Comparison of ENCODE assay signal across 15 cellular contexts in genomic region chr5:179852993-179853547, GRCh38. TPM values are rescaled to one million over a fixed set of nuclear protein-coding genes. Genes with fewer than 3 reads are reported as not detected.
DNase-seq lines count a peak whose midpoint lies in the region; ATAC-seq and TF ChIP-seq lines count a peak whose summit lies in the region.
"Had no signal": no experiment of that assay in that cellular context is flagged by ENCODE, and none has a peak within 500 bp of the region (broad histone marks: within the 10 kb centered on the region; RNA-seq: fewer than 3 reads in every experiment).

No MANE protein-coding gene starts in this region.

- WGBS in heart left ventricle, 4 donors: 79 to 86% (median 83%) methylated on average over 8 of the region's 8 CpGs

- H3K4me3 Mint-ChIP-seq in naive B cell: peak overlapping the region; percentile 43 to 74 (median 48)
- H3K4me3 Mint-ChIP-seq: HFFc6 had no signal

- no peak overlapping the region for H3K4me3 ChIP-seq in SJCRH30
- H3K4me3 ChIP-seq in heart left ventricle: no peak overlapping the region

- no peaks in the 10 kb centered on the region for H3K9me3 Mint-ChIP-seq in naive B cell
- H3K9me3 Mint-ChIP-seq: HFFc6 had no signal

- H3K36me3 Mint-ChIP-seq in naive B cell: peaks cover 0 to 9% of the 10 kb centered on the region in 2 donors

- H3K27ac Mint-ChIP-seq in naive B cell: peak overlapping the region; percentile 6 to 71 (median 56)
- H3K27ac Mint-ChIP-seq: HFFc6 had no signal

- no peak for TF ChIP-seq POLR2A in heart left ventricle (IDR thresholded peaks at IDR 0.05)

- H3K36me3 ChIP-seq in SJCRH30 (peaks cover 18% of the 10 kb centered on the region), heart left ventricle (peaks cover 0 to 56% (median 50%) of the 10 kb centered on the region in 9 donors)

- intact Hi-C loops in heart left ventricle (cut with DNase I): loop anchor here in 2 of 10 donors (10.0 kb wide), 2 partner anchors 48 to 88 kb away; partner anchors contain the start of gene MGAT4B (in 1 of the 2)

- H3K4me1 ChIP-seq in SJCRH30 (no peaks in the 10 kb centered on the region), heart left ventricle (peaks cover 0 to 14% (median 7%) of the 10 kb centered on the region in 12 donors)

- DNase-seq in naive B cell (peak; percentile 65), SJCRH30 (no peak), heart left ventricle (no peak), amniotic stem cell (lab: John Stamatoyannopoulos, UW) (no peak), NCI-H1930 (lab: John Stamatoyannopoulos, UW) (no peak)
- DNase-seq: caudate nucleus; DMS79 treated with DMSO at 0.1 percent for 48 hours; HFFc6; NCI-H1092; Right ventricle myocardium superior; stimulated activated CD4-positive, alpha-beta T cell treated with anti-CD3 and anti-CD28 coated beads, Interleukin-15, amount 100 ng/mL, for 24 hours had no signal

- no peaks in the 10 kb centered on the region for H3K27me3 Mint-ChIP-seq in naive B cell

- no peaks in the 10 kb centered on the region for H3K27me3 ChIP-seq in SJCRH30
- H3K27me3 ChIP-seq in heart left ventricle: no peaks in the 10 kb centered on the region

- H3K27ac ChIP-seq in SJCRH30 (no peak overlapping the region), heart left ventricle (no peak overlapping the region)

- no peak for TF ChIP-seq CTCF in heart left ventricle (IDR thresholded peaks at IDR 0.05)

- H3K4me1 Mint-ChIP-seq in naive B cell: peaks cover 19 to 41% (median 28%) of the 10 kb centered on the region in 3 donors

- peak; percentile 74 for ATAC-seq in GM19023 (IDR thresholded peaks at IDR 0.05; ENCODE audit: unreplicated experiment)
- peak; percentile 82 for ATAC-seq in GM21825 (IDR thresholded peaks at IDR 0.05; ENCODE audit: unreplicated experiment)
- peak; percentile 89 for ATAC-seq in HG03460 (IDR thresholded peaks at IDR 0.05; ENCODE audit: unreplicated experiment)
- ATAC-seq in naive B cell (ENCODE audit: low read depth in 2 of 2): peak; percentile 97 to 98
- no peak for ATAC-seq in heart left ventricle

- H3K9me3 ChIP-seq in SJCRH30 (replicated peaks) (no peaks in the 10 kb centered on the region), heart left ventricle (no peaks in the 10 kb centered on the region)

RNA-seq across cellular contexts. Expression of gene MRNIP, which starts 5.5 kb away (rescaled TPM):
- polyA plus RNA-seq in naive B cell (ENCODE audit: low read depth in 6 of 6) (10 to 100 TPM in 5 of 6 donors, 1 to 10 TPM in 1; 4.4 to 21.2 (median 16.6) TPM), heart left ventricle (10 to 100 TPM; 10.4 to 24.1 TPM)
- total RNA-seq in SJCRH30 (2014; rRNA removed; shearing (Covaris generic)): 10.3 and 15.3 TPM in 2 replicates
- total RNA-seq in heart left ventricle: 10 to 100 TPM in 6 of 9 donors, 1 to 10 TPM in 3; 8.5 to 14.4 (median 12.3) TPM

RNA-seq across cellular contexts. Expression of gene SQSTM1, which starts 32.4 kb away (rescaled TPM):
- polyA plus RNA-seq in naive B cell (ENCODE audit: low read depth in 6 of 6) (100 to 1,000 TPM; 177 to 246 (median 194) TPM), heart left ventricle (100 to 1,000 TPM; 177 to 266 TPM)
- total RNA-seq in SJCRH30 (2014; rRNA removed; shearing (Covaris generic)): 64.9 and 65.8 TPM in 2 replicates
- total RNA-seq in heart left ventricle: 100 to 1,000 TPM; 266 to 747 (median 402) TPM

RNA-seq across cellular contexts. Expression of gene MGAT4B, which starts 46.4 kb away (rescaled TPM):
- polyA plus RNA-seq in naive B cell (ENCODE audit: low read depth in 6 of 6) (10 to 100 TPM in 3 of 6 donors, 1 to 10 TPM in 3; 6.2 to 17.3 (median 9.5) TPM), heart left ventricle (10 to 100 TPM; 49.6 to 89.7 TPM)
- 55.5 and 60.5 TPM in 2 replicates for total RNA-seq in SJCRH30 (2014; rRNA removed; shearing (Covaris generic))
- total RNA-seq in heart left ventricle: 100 to 1,000 TPM in 6 of 9 donors, 10 to 100 TPM in 3; 84.2 to 209 (median 112) TPM

RNA-seq across cellular contexts. Expression of gene TBC1D9B, which starts 54.6 kb away (rescaled TPM):
- polyA plus RNA-seq in naive B cell (ENCODE audit: low read depth in 6 of 6) (10 to 100 TPM; 12.3 to 51.2 (median 21.7) TPM), heart left ventricle (10 to 100 TPM; 31.1 to 49.9 TPM)
- 33.6 and 37.0 TPM in 2 replicates for total RNA-seq in SJCRH30 (2014; rRNA removed; shearing (Covaris generic))
- total RNA-seq in heart left ventricle: 10 to 100 TPM; 29.3 to 68.9 (median 43.1) TPM

RNA-seq across cellular contexts. Expression of gene LTC4S, which starts 59.3 kb away (rescaled TPM):
- polyA plus RNA-seq in naive B cell (ENCODE audit: low read depth in 6 of 6): under 1 TPM in 3 of 6 donors, not detected in 3; 0.49 to 0.82 (median 0.63) TPM
- total RNA-seq in SJCRH30 (2014; rRNA removed; shearing (Covaris generic)): not detected in 2 replicates
- 10 to 100 TPM in 4 of 9 donors, 1 to 10 TPM in 5; 4.5 to 16.7 (median 9.5) TPM for total RNA-seq in heart left ventricle
- 10 to 100 TPM in 1 of 2 donors, 1 to 10 TPM in 1; 3.3 to 13.8 TPM for polyA plus RNA-seq in heart left ventricle
- total RNA-seq: glomerular endothelial cell, HFFc6 had no signal

Comparison
In these comparisons a context has a peak if more than half of its experiments do, and no peak if none do; other contexts are left out.
1. ATAC-seq: peak in GM19023 (single experiment), GM21825 (single experiment), HG03460 (single experiment) and naive B cell (2 of 2); none in heart left ventricle (0 of 4).